In the genomic region with DNA sequence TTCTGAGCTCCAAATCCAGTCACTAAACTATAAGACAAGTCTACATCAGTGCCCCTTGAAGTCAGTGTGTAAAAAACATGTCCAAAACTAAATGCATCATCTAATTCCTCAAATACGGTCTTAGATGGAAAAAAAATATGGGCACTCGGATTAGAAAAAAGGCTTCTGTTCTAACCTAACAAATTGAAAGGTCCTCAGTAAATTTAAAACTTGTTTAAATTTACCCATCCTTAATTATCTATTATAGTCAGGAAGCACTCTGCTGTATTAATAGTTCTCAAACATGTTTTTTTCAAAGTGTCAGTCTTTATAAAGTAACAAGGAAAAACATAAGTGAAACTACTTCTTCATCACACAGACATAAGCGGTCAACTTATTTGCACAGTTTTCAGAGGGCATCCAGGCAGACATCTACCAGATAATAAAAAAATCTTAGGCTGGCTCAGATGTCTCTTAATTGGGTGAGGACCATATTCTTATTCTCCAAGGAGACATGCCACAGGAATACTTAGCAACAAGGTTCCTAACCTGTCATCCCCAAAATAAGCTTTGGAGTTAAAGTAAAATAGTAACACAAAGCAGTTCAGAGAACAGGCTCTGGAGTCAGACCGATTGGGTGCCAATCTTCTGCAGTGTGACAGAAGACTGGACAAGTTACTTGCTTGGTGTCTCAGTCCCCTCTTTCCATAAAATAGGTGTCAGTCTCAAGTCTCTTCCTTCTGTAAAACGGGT, we compare ENCODE assay signal across 10 cellular contexts. TPM values are rescaled to one million over a fixed set of nuclear protein-coding genes. Genes with fewer than 3 reads are reported as not detected.
A peak's percentile ranks its signal among the peaks of the same experiment; 100 is the strongest.
DNase-seq lines count a peak whose midpoint lies in the region; ATAC-seq, FAIRE-seq and TF ChIP-seq lines count a peak whose summit lies in the region.
"Had no signal": no experiment of that assay in that cellular context is flagged by ENCODE, and none has a peak within 500 bp of the region (broad histone marks: within the 10 kb centered on the region; RNA-seq: fewer than 3 reads in every experiment).

No MANE protein-coding gene starts in this region.

- no peak for DNase-seq in coronary artery (ENCODE audit: low spot score)
- no peak for DNase-seq in chondrocyte (ENCODE audit: low spot score)
- no peak for DNase-seq in foreskin keratinocyte
- DNase-seq in activated CD8-positive, alpha-beta memory T cell treated with anti-CD3 and anti-CD28 coated beads, Interleukin-2, amount 50 U/mL, for 4 hours, result no peak
- DNase-seq: posterior cingulate gyrus, tibial artery had no signal

- peaks cover 32% of the 10 kb centered on the region for H3K4me1 ChIP-seq in foreskin keratinocyte

- FAIRE-seq in A204.1 (lab: Jason Lieb, UNC), result peak; percentile 52

- ATAC-seq in foreskin keratinocyte (no peak), GM21717 (IDR thresholded peaks at IDR 0.05; ENCODE audit: unreplicated experiment) (no peak)

- H3K9me3 Mint-ChIP-seq in nephron, result no peaks in the 10 kb centered on the region
- H3K9me3 Mint-ChIP-seq in chondrocyte (ENCODE audit: low read depth), result no peaks in the 10 kb centered on the region

- H3K4me3 ChIP-seq in coronary artery, result peak overlapping the region; percentile 29

- no peaks in the 10 kb centered on the region for H3K36me3 Mint-ChIP-seq in nephron (ENCODE audit: low read depth)
- H3K36me3 Mint-ChIP-seq in chondrocyte (ENCODE audit: low read depth), result no peaks in the 10 kb centered on the region

- H3K4me1 Mint-ChIP-seq in nephron, result peaks cover 42% of the 10 kb centered on the region
- peaks cover 45% of the 10 kb centered on the region for H3K4me1 Mint-ChIP-seq in chondrocyte (ENCODE audit: low read depth)

- H3K4me3 Mint-ChIP-seq in nephron (no peak overlapping the region), chondrocyte (ENCODE audit: unreplicated experiment) (no peak overlapping the region)

- TF ChIP-seq CTCF in coronary artery (IDR thresholded peaks at IDR 0.05) (no peak), nephron (IDR thresholded peaks at IDR 0.05; ENCODE audit: unreplicated experiment in 3 of 3) (no peak), chondrocyte (IDR thresholded peaks at IDR 0.05) (no peak), foreskin keratinocyte (conservative IDR thresholded peaks at IDR 0.05) (no peak)

- no peaks in the 10 kb centered on the region for H3K27me3 ChIP-seq in foreskin keratinocyte
- H3K27me3 ChIP-seq: tibial artery had no signal

- H3K36me3 ChIP-seq in KOPT-K1 (ENCODE audit: insufficient read depth, low read length), result 0 out of 2 replicates have a peak, but pooled peaks cover 4% of the 10 kb centered on the region

- peak overlapping the region; percentile 23 to 57 (median 42) for H3K27ac Mint-ChIP-seq in nephron
- H3K27ac Mint-ChIP-seq in chondrocyte (ENCODE audit: unreplicated experiment), result no peak overlapping the region

- H3K9me3 ChIP-seq in KOPT-K1 (ENCODE audit: insufficient read depth, low read length, poor library complexity, severe bottlenecking), result no peaks in the 10 kb centered on the region
- H3K9me3 ChIP-seq: tibial artery had no signal

- H3K27ac ChIP-seq in KOPT-K1 (ENCODE audit: low read depth, low read length, poor library complexity, severe bottlenecking), result peak overlapping the region; percentile 74
- peak overlapping the region; percentile 44 to 54 for H3K27ac ChIP-seq in coronary artery
- no peak overlapping the region for H3K27ac ChIP-seq in foreskin keratinocyte

- H3K27me3 Mint-ChIP-seq in nephron (ENCODE audit: low read depth) (no peaks in the 10 kb centered on the region), chondrocyte (ENCODE audit: low read depth) (no peaks in the 10 kb centered on the region)

RNA-seq across cellular contexts. Expression of a gene that starts 33.4 kb away (rescaled TPM):
- total RNA-seq in chondrocyte, result 45.7 to 46.7 TPM (median 45.8 TPM) in 3 replicates
- total RNA-seq in foreskin keratinocyte, result 42.0 and 46.9 TPM in 2 replicates
- 10.2 and 10.6 TPM in 2 replicates for polyA plus RNA-seq in foreskin keratinocyte
